ENCODE assay signal across 19 cellular contexts in genomic region chr2:224860786-224861185, GRCh38.
DNase-seq lines count a peak whose midpoint lies in the region; ATAC-seq and TF ChIP-seq lines count a peak whose summit lies in the region.
"Had no signal": no experiment of that assay in that cellular context is flagged by ENCODE, and none has a peak within 500 bp of the region (broad histone marks: within the 10 kb centered on the region; RNA-seq: fewer than 3 reads in every experiment).

No MANE protein-coding gene starts in this region.

- TF ChIP-seq POLR2A in breast epithelium (IDR thresholded peaks at IDR 0.05): no peak

- H3K4me3 ChIP-seq in RWPE2 (ENCODE audit: severe bottlenecking) (no peak overlapping the region), breast epithelium (no peak overlapping the region)
- H3K4me3 ChIP-seq in naive thymus-derived CD4-positive, alpha-beta T cell (ENCODE audit: low read length): no peak overlapping the region
- H3K4me3 ChIP-seq: BLaER1 had no signal

- H3K4me3 Mint-ChIP-seq in activated naive CD4-positive, alpha-beta T cell treated with anti-CD3 and anti-CD28 coated beads, Interleukin-2, amount 50 U/mL, for 24 hours: no peak overlapping the region
- H3K4me3 Mint-ChIP-seq in naive thymus-derived CD4-positive, alpha-beta T cell: no peak overlapping the region
- H3K4me3 Mint-ChIP-seq: CD8-positive, alpha-beta memory T cell; HFFc6 had no signal

- no peak for DNase-seq in activated naive CD4-positive, alpha-beta T cell treated with anti-CD3 and anti-CD28 coated beads, Interleukin-2, amount 50 U/mL, for 16 hours
- DNase-seq in RWPE2 (ENCODE audit: low spot score) (no peak), breast epithelium (ENCODE audit: low spot score in 2 of 2) (no peak), GOT3 (lab: John Stamatoyannopoulos, UW) (no peak)
- no peak for DNase-seq in naive thymus-derived CD4-positive, alpha-beta T cell
- DNase-seq: CD8-positive, alpha-beta memory T cell; DMS79; H7; HFFc6; IMR-90; NCI-H1417 treated with DMSO at 0.1 percent for 48 hours; NCI-H187 treated with DMSO at 0.1 percent for 48 hours; NCI-H226; NCI-H524; PC-3; RPMI8226 had no signal

- ATAC-seq in RWPE2 (ENCODE audit: low read depth): peak; percentile 25; the same call in 1 of the 3 replicates
- no peak for ATAC-seq in naive thymus-derived CD4-positive, alpha-beta T cell
- ATAC-seq in HG03565 (IDR thresholded peaks at IDR 0.05; ENCODE audit: unreplicated experiment): no peak
- ATAC-seq: PC-3 had no signal

- no peaks in the 10 kb centered on the region for H3K27me3 Mint-ChIP-seq in activated naive CD4-positive, alpha-beta T cell treated with anti-CD3 and anti-CD28 coated beads, Interleukin-2, amount 50 U/mL, for 24 hours
- H3K27me3 Mint-ChIP-seq in naive thymus-derived CD4-positive, alpha-beta T cell: no peaks in the 10 kb centered on the region
- H3K27me3 Mint-ChIP-seq: CD8-positive, alpha-beta memory T cell had no signal

- H3K4me1 ChIP-seq in RWPE2 (ENCODE audit: insufficient read depth, poor library complexity, severe bottlenecking): peaks cover 10% of the 10 kb centered on the region
- H3K4me1 ChIP-seq in breast epithelium: no peaks in the 10 kb centered on the region
- no peaks in the 10 kb centered on the region for H3K4me1 ChIP-seq in naive thymus-derived CD4-positive, alpha-beta T cell (ENCODE audit: control insufficient read depth in 2 of 2, insufficient read depth in 2 of 2, low read length in 2 of 2)
- H3K4me1 ChIP-seq: BLaER1 had no signal

- H3K36me3 ChIP-seq in RWPE2 (ENCODE audit: low read depth) (no peaks in the 10 kb centered on the region), breast epithelium (no peaks in the 10 kb centered on the region)
- peaks cover 17 to 74% (median 29%) of the 10 kb centered on the region in 3 experiments for H3K36me3 ChIP-seq in naive thymus-derived CD4-positive, alpha-beta T cell (ENCODE audit: control insufficient read depth in 2 of 3, insufficient read depth in 3 of 3, low read length in 3 of 3)

- no peak for TF ChIP-seq CTCF in RWPE2 (IDR thresholded peaks at IDR 0.05; ENCODE audit: poor library complexity, severe bottlenecking)
- TF ChIP-seq CTCF in breast epithelium (IDR thresholded peaks at IDR 0.05): no peak

- no peaks in the 10 kb centered on the region for H3K27me3 ChIP-seq in RWPE2 (ENCODE audit: insufficient read depth, poor library complexity, severe bottlenecking)
- no peaks in the 10 kb centered on the region for H3K27me3 ChIP-seq in breast epithelium
- H3K27me3 ChIP-seq in naive thymus-derived CD4-positive, alpha-beta T cell (ENCODE audit: control insufficient read depth in 2 of 2, insufficient read depth in 2 of 2, low read length in 2 of 2): no peaks in the 10 kb centered on the region
- H3K27me3 ChIP-seq: BLaER1 had no signal

- H3K27ac ChIP-seq in RWPE2 (ENCODE audit: poor library complexity, severe bottlenecking) (peak overlapping the region; percentile 51), breast epithelium (peak overlapping the region; percentile 48 to 61)
- no peak overlapping the region for H3K27ac ChIP-seq in naive thymus-derived CD4-positive, alpha-beta T cell (ENCODE audit: low read depth, low read length)
- H3K27ac ChIP-seq: BLaER1 had no signal

- peaks cover 15% of the 10 kb centered on the region for H3K36me3 Mint-ChIP-seq in activated naive CD4-positive, alpha-beta T cell treated with anti-CD3 and anti-CD28 coated beads, Interleukin-2, amount 50 U/mL, for 24 hours
- H3K36me3 Mint-ChIP-seq in naive thymus-derived CD4-positive, alpha-beta T cell: peaks cover 1 to 52% (median 42%) of the 10 kb centered on the region in 5 donors

- intact Hi-C loops in breast epithelium (cut with DNase I; ENCODE audit: low total_unique reads): no loop called here
- intact Hi-C loops in naive thymus-derived CD4-positive, alpha-beta T cell (cut with micrococcal nuclease): no loop called here

- H3K9me3 ChIP-seq in RWPE2 (ENCODE audit: severe bottlenecking) (no peaks in the 10 kb centered on the region), breast epithelium (no peaks in the 10 kb centered on the region)
- no peaks in the 10 kb centered on the region for H3K9me3 ChIP-seq in naive thymus-derived CD4-positive, alpha-beta T cell (ENCODE audit: control insufficient read depth in 2 of 3, low read length in 3 of 3)
- H3K9me3 ChIP-seq: BLaER1 had no signal

- H3K9me3 Mint-ChIP-seq in activated naive CD4-positive, alpha-beta T cell treated with anti-CD3 and anti-CD28 coated beads, Interleukin-2, amount 50 U/mL, for 24 hours: no peaks in the 10 kb centered on the region
- no peaks in the 10 kb centered on the region for H3K9me3 Mint-ChIP-seq in naive thymus-derived CD4-positive, alpha-beta T cell
- H3K9me3 Mint-ChIP-seq: CD8-positive, alpha-beta memory T cell; HFFc6 had no signal

- H3K4me1 Mint-ChIP-seq in activated naive CD4-positive, alpha-beta T cell treated with anti-CD3 and anti-CD28 coated beads, Interleukin-2, amount 50 U/mL, for 24 hours: no peaks in the 10 kb centered on the region
- H3K4me1 Mint-ChIP-seq in naive thymus-derived CD4-positive, alpha-beta T cell: peaks cover 0 to 12% (median 1%) of the 10 kb centered on the region in 7 donors

- H3K27ac Mint-ChIP-seq in activated naive CD4-positive, alpha-beta T cell treated with anti-CD3 and anti-CD28 coated beads, Interleukin-2, amount 50 U/mL, for 24 hours: peak overlapping the region; percentile 19
- peak overlapping the region in 5 of 9 donors; percentile 1 to 71 (median 29) for H3K27ac Mint-ChIP-seq in naive thymus-derived CD4-positive, alpha-beta T cell
- H3K27ac Mint-ChIP-seq: HFFc6 had no signal

- CTCF ChIA-PET in naive thymus-derived CD4-positive, alpha-beta T cell (lab: Charles Lee): no interaction called here

- POLR2A ChIA-PET in naive thymus-derived CD4-positive, alpha-beta T cell (lab: Charles Lee): interaction anchor here (0.5 to 0.7 kb wide), 2 partner anchors 8 to 67 kb away, joined by 3 to 4 read pairs; no protein-coding TSS in a partner anchor
